25 cellular contexts compared by ENCODE assay signal in genomic region chr9:127055745-127056402, GRCh38.
DNase-seq lines count a peak whose midpoint lies in the region; ATAC-seq and TF ChIP-seq lines count a peak whose summit lies in the region.
"Had no signal": no experiment of that assay in that cellular context is flagged by ENCODE, and none has a peak within 500 bp of the region (broad histone marks: within the 10 kb centered on the region; RNA-seq: fewer than 3 reads in every experiment).

No MANE protein-coding gene starts in this region.

- DNase-seq in DMS 273 (lab: John Stamatoyannopoulos, UW; ENCODE audit: unreplicated experiment) (peak; percentile 6), DMS 273 treated with DMSO at 0.1 percent for 48 hours (lab: John Stamatoyannopoulos, UW) (no peak), RPMI8226 (peak; percentile 72), esophagus muscularis mucosa (ENCODE audit: extremely low spot score) (peak; percentile 53), natural killer cell (no peak)
- no peak for DNase-seq in activated naive CD4-positive, alpha-beta T cell treated with anti-CD3 and anti-CD28 coated beads for 36 hours
- DNase-seq: ACHN; CD4-positive, alpha-beta T cell; COR-L47; DND-41; KBM-7; NCI-H1092 treated with DMSO at 0.1 percent for 48 hours; NCI-H1436 treated with DMSO at 0.1 percent for 48 hours; NCI-H2029; NCI-H2171; NCI-H345; NCI-H524; NCI-H82; SHP77 treated with DMSO at 0.1 percent for 48 hours had no signal

- H3K9me3 ChIP-seq in esophagus muscularis mucosa = no peaks in the 10 kb centered on the region
- no peaks in the 10 kb centered on the region for H3K9me3 ChIP-seq in skeletal muscle tissue (ENCODE audit: control insufficient read depth in 3 of 3, low read length in 3 of 3)
- H3K9me3 ChIP-seq: BLaER1, HAP-1 had no signal

- H3K27me3 Mint-ChIP-seq in natural killer cell (ENCODE audit: low read depth in 2 of 2) = no peaks in the 10 kb centered on the region
- no peaks in the 10 kb centered on the region for H3K27me3 Mint-ChIP-seq in activated naive CD4-positive, alpha-beta T cell treated with anti-CD3 and anti-CD28 coated beads for 36 hours (ENCODE audit: low read depth)
- H3K27me3 Mint-ChIP-seq: CD4-positive, alpha-beta T cell had no signal

- no peak overlapping the region for H3K4me3 Mint-ChIP-seq in natural killer cell
- H3K4me3 Mint-ChIP-seq in activated naive CD4-positive, alpha-beta T cell treated with anti-CD3 and anti-CD28 coated beads for 36 hours = no peak overlapping the region
- H3K4me3 Mint-ChIP-seq: CD4-positive, alpha-beta T cell had no signal

- CTCF ChIA-PET in activated naive CD4-positive, alpha-beta T cell treated with anti-CD3 and anti-CD28 coated beads for 36 hours (lab: Charles Lee) = interaction anchor here (0.6 kb wide), 1 partner anchor 432 kb away, joined by 5 read pairs; no protein-coding TSS in a partner anchor

- H3K4me1 Mint-ChIP-seq in natural killer cell = peaks cover 0 to 19% of the 10 kb centered on the region in 2 donors
- no peaks in the 10 kb centered on the region for H3K4me1 Mint-ChIP-seq in activated naive CD4-positive, alpha-beta T cell treated with anti-CD3 and anti-CD28 coated beads for 36 hours (ENCODE audit: low read depth)

- H3K9ac ChIP-seq in skeletal muscle tissue (ENCODE audit: low read depth in 1 of 3, low read length in 3 of 3) = peak overlapping the region in 2 of 3 donors; percentile 5 to 47
- H3K9ac ChIP-seq: BLaER1 had no signal

- H3K4me3 ChIP-seq in esophagus muscularis mucosa (no peak overlapping the region), skeletal muscle tissue (ENCODE audit: low read length in 3 of 3) (no peak overlapping the region)
- H3K4me3 ChIP-seq: BLaER1, HAP-1, SK-N-MC had no signal

- H3K27ac Mint-ChIP-seq in natural killer cell = no peak overlapping the region
- no peak overlapping the region for H3K27ac Mint-ChIP-seq in activated naive CD4-positive, alpha-beta T cell treated with anti-CD3 and anti-CD28 coated beads for 36 hours
- H3K27ac Mint-ChIP-seq: CD4-positive, alpha-beta T cell had no signal

- no peaks in the 10 kb centered on the region for H3K36me3 Mint-ChIP-seq in natural killer cell
- H3K36me3 Mint-ChIP-seq in activated naive CD4-positive, alpha-beta T cell treated with anti-CD3 and anti-CD28 coated beads for 36 hours (ENCODE audit: low read depth) = peaks cover 1% of the 10 kb centered on the region

- H3K27ac ChIP-seq in esophagus muscularis mucosa (replicated peaks in 1 of 4) = no peak overlapping the region
- no peak overlapping the region for H3K27ac ChIP-seq in skeletal muscle tissue (ENCODE audit: low read depth, low read length)
- H3K27ac ChIP-seq: 22Rv1, BLaER1, SK-N-MC had no signal

- H3K4me1 ChIP-seq in esophagus muscularis mucosa (peaks cover 52 to 56% (median 54%) of the 10 kb centered on the region in 4 donors), skeletal muscle tissue (ENCODE audit: control insufficient read depth in 3 of 3, insufficient read depth in 3 of 3, low read length in 3 of 3) (peaks cover 65 to 77% (median 70%) of the 10 kb centered on the region in 3 donors)
- H3K4me1 ChIP-seq: HAP-1 had no signal

- H3K9me3 Mint-ChIP-seq in natural killer cell = no peaks in the 10 kb centered on the region
- no peaks in the 10 kb centered on the region for H3K9me3 Mint-ChIP-seq in activated naive CD4-positive, alpha-beta T cell treated with anti-CD3 and anti-CD28 coated beads for 36 hours
- H3K9me3 Mint-ChIP-seq: CD4-positive, alpha-beta T cell had no signal

- no peak for TF ChIP-seq CTCF in esophagus muscularis mucosa (IDR thresholded peaks at IDR 0.05)
- TF ChIP-seq CTCF in natural killer cell (IDR thresholded peaks at IDR 0.05) = no peak

- ATAC-seq in natural killer cell = no peak
- ATAC-seq in GM21528 (IDR thresholded peaks at IDR 0.05; ENCODE audit: low FRiP score, unreplicated experiment) = no peak

- H3K36me3 ChIP-seq in esophagus muscularis mucosa (peaks cover 0 to 4% (median 0%) of the 10 kb centered on the region in 4 donors), skeletal muscle tissue (ENCODE audit: control insufficient read depth in 3 of 3, insufficient read depth in 3 of 3, low read length in 3 of 3) (no peaks in the 10 kb centered on the region)
- H3K36me3 ChIP-seq: HAP-1 had no signal

- intact Hi-C loops in esophagus muscularis mucosa (cut with DNase I) = no loop called here
- intact Hi-C loops in natural killer cell (cut with micrococcal nuclease) = no loop called here
- intact Hi-C loops in activated naive CD4-positive, alpha-beta T cell treated with anti-CD3 and anti-CD28 coated beads for 36 hours (cut with micrococcal nuclease) = no loop called here

- no peak for TF ChIP-seq EP300 in esophagus muscularis mucosa (IDR thresholded peaks at IDR 0.05)

- H3K27me3 ChIP-seq in esophagus muscularis mucosa = no peaks in the 10 kb centered on the region
- no peaks in the 10 kb centered on the region for H3K27me3 ChIP-seq in skeletal muscle tissue (ENCODE audit: control insufficient read depth in 3 of 3, insufficient read depth in 3 of 3, low read length in 3 of 3)
- H3K27me3 ChIP-seq: BLaER1 had no signal

- TF ChIP-seq POLR2A in esophagus muscularis mucosa (IDR thresholded peaks at IDR 0.05; ENCODE audit: low read depth) = no peak

Comparison
In these comparisons a context has a peak if more than half of its experiments do, and no peak if none do; other contexts are left out.
1. DNase-seq: peak in DMS 273 (single experiment), RPMI8226 (single experiment) and esophagus muscularis mucosa (single experiment); none in DMS 273 treated with DMSO at 0.1 percent for 48 hours (single experiment), natural killer cell (single experiment) and activated naive CD4-positive, alpha-beta T cell treated with anti-CD3 and anti-CD28 coated beads for 36 hours (single experiment).